Comparison of ENCODE assay signal across 15 cellular contexts in the genomic region with DNA sequence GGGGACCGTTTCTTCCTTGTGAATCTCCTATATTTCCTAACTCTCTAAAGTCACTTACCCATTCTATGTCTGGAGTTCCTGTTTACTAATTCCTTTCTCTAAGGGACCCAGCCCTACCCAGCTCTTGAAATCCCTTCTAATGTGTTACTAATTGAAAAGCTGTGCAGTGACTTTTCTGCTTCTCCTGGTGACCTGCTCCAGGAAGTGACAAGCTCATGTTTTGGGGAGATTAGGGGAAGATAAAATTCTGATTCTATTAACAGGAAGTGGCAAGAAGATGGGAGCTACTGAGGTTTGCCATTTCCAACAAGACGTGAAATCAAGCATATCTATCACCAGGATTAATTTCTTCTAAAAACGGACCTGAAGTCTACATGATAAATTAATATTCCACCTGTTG. TPM values are rescaled to one million over a fixed set of nuclear protein-coding genes. Genes with fewer than 3 reads are reported as not detected.
DNase-seq lines count a peak whose midpoint lies in the region; ATAC-seq and TF ChIP-seq lines count a peak whose summit lies in the region.
"Had no signal": no experiment of that assay in that cellular context is flagged by ENCODE, and none has a peak within 500 bp of the region (broad histone marks: within the 10 kb centered on the region; RNA-seq: fewer than 3 reads in every experiment).

No MANE protein-coding gene starts in this region.

- intact Hi-C loops in activated T-helper 2 cell treated with anti-CD3 and anti-CD28 coated beads, Interferon-gamma antibody, Interleukin-2, Interleukin-4, amounts not matched to agents 10 μg/mL and 5 μg/mL and 100 μg/mL, durations not matched to agents 14 hours and 24 hours and 36 hours (cut with micrococcal nuclease) = no loop called here

- peak overlapping the region; percentile 6 for H3K4me3 Mint-ChIP-seq in activated CD4-positive, alpha-beta T cell treated with anti-CD3 and anti-CD28 coated beads, Interleukin-2, amount 10 ng/mL, durations not matched to agents 7 days and 5 days
- peak overlapping the region; percentile 3 for H3K4me3 Mint-ChIP-seq in activated T-helper 2 cell treated with anti-CD3 and anti-CD28 coated beads, Interferon-gamma antibody, Interleukin-2, Interleukin-4, amounts not matched to agents 10 μg/mL and 5 μg/mL and 100 μg/mL, durations not matched to agents 14 hours and 24 hours and 36 hours (ENCODE audit: low read depth)
- peak overlapping the region in 8 of 10 donors; percentile 2 to 59 (median 24) for H3K4me3 Mint-ChIP-seq in naive thymus-derived CD8-positive, alpha-beta T cell
- H3K4me3 Mint-ChIP-seq: type B pancreatic cell had no signal

- TF ChIP-seq CTCF in GM10266 (IDR thresholded peaks at IDR 0.05; ENCODE audit: control insufficient read depth, insufficient read depth, low read depth, missing control alignments) = no peak

- peaks cover 58% of the 10 kb centered on the region for H3K4me1 Mint-ChIP-seq in activated CD4-positive, alpha-beta T cell treated with anti-CD3 and anti-CD28 coated beads, Interleukin-2, amount 10 ng/mL, durations not matched to agents 7 days and 5 days
- peaks cover 61% of the 10 kb centered on the region for H3K4me1 Mint-ChIP-seq in activated T-helper 2 cell treated with anti-CD3 and anti-CD28 coated beads, Interferon-gamma antibody, Interleukin-2, Interleukin-4, amounts not matched to agents 10 μg/mL and 5 μg/mL and 100 μg/mL, durations not matched to agents 14 hours and 24 hours and 36 hours (ENCODE audit: low read depth)
- H3K4me1 Mint-ChIP-seq in naive thymus-derived CD8-positive, alpha-beta T cell = peaks cover 16 to 48% (median 25%) of the 10 kb centered on the region in 4 donors

- POLR2A ChIA-PET in activated CD4-positive, alpha-beta T cell treated with anti-CD3 and anti-CD28 coated beads, Interleukin-2, amount 10 ng/mL, durations not matched to agents 7 days and 5 days (lab: Charles Lee) = no interaction called here
- POLR2A ChIA-PET in naive thymus-derived CD8-positive, alpha-beta T cell (lab: Charles Lee) = interaction anchor here (1.0 to 1.2 kb wide), 2 partner anchors 9 to 11 kb away, joined by 3 to 5 read pairs; no protein-coding TSS in a partner anchor

- H3K9me3 Mint-ChIP-seq in activated CD4-positive, alpha-beta T cell treated with anti-CD3 and anti-CD28 coated beads, Interleukin-2, amount 10 ng/mL, durations not matched to agents 7 days and 5 days = peaks cover 17% of the 10 kb centered on the region
- peaks cover 16% of the 10 kb centered on the region for H3K9me3 Mint-ChIP-seq in activated T-helper 2 cell treated with anti-CD3 and anti-CD28 coated beads, Interferon-gamma antibody, Interleukin-2, Interleukin-4, amounts not matched to agents 10 μg/mL and 5 μg/mL and 100 μg/mL, durations not matched to agents 14 hours and 24 hours and 36 hours
- H3K9me3 Mint-ChIP-seq in naive thymus-derived CD8-positive, alpha-beta T cell = no peaks in the 10 kb centered on the region
- H3K9me3 Mint-ChIP-seq: type B pancreatic cell had no signal

- CTCF ChIA-PET in activated CD4-positive, alpha-beta T cell treated with anti-CD3 and anti-CD28 coated beads, Interleukin-2, amount 10 ng/mL, durations not matched to agents 7 days and 5 days (lab: Charles Lee) = interaction anchor here (0.7 to 2.3 kb wide), 7 partner anchors 9 to 69 kb away, joined by 3 to 8 read pairs (median 4); no protein-coding TSS in a partner anchor

- no peak for ATAC-seq in naive thymus-derived CD8-positive, alpha-beta T cell
- ATAC-seq: HepG2 had no signal

- peaks cover 9% of the 10 kb centered on the region for H3K36me3 Mint-ChIP-seq in activated CD4-positive, alpha-beta T cell treated with anti-CD3 and anti-CD28 coated beads, Interleukin-2, amount 10 ng/mL, durations not matched to agents 7 days and 5 days (ENCODE audit: low read depth)
- peaks cover 18% of the 10 kb centered on the region for H3K36me3 Mint-ChIP-seq in activated T-helper 2 cell treated with anti-CD3 and anti-CD28 coated beads, Interferon-gamma antibody, Interleukin-2, Interleukin-4, amounts not matched to agents 10 μg/mL and 5 μg/mL and 100 μg/mL, durations not matched to agents 14 hours and 24 hours and 36 hours (ENCODE audit: low read depth)
- no peaks in the 10 kb centered on the region for H3K36me3 Mint-ChIP-seq in naive thymus-derived CD8-positive, alpha-beta T cell
- H3K36me3 Mint-ChIP-seq: type B pancreatic cell had no signal

- peak overlapping the region; percentile 61 for H3K27ac Mint-ChIP-seq in activated CD4-positive, alpha-beta T cell treated with anti-CD3 and anti-CD28 coated beads, Interleukin-2, amount 10 ng/mL, durations not matched to agents 7 days and 5 days
- peak overlapping the region; percentile 74 for H3K27ac Mint-ChIP-seq in activated T-helper 2 cell treated with anti-CD3 and anti-CD28 coated beads, Interferon-gamma antibody, Interleukin-2, Interleukin-4, amounts not matched to agents 10 μg/mL and 5 μg/mL and 100 μg/mL, durations not matched to agents 14 hours and 24 hours and 36 hours
- H3K27ac Mint-ChIP-seq in naive thymus-derived CD8-positive, alpha-beta T cell = peak overlapping the region in 9 of 10 donors; percentile 11 to 78 (median 63)
- H3K27ac Mint-ChIP-seq: progenitor cell of endocrine pancreas, type B pancreatic cell had no signal

- no peaks in the 10 kb centered on the region for H3K27me3 Mint-ChIP-seq in activated CD4-positive, alpha-beta T cell treated with anti-CD3 and anti-CD28 coated beads, Interleukin-2, amount 10 ng/mL, durations not matched to agents 7 days and 5 days
- no peaks in the 10 kb centered on the region for H3K27me3 Mint-ChIP-seq in activated T-helper 2 cell treated with anti-CD3 and anti-CD28 coated beads, Interferon-gamma antibody, Interleukin-2, Interleukin-4, amounts not matched to agents 10 μg/mL and 5 μg/mL and 100 μg/mL, durations not matched to agents 14 hours and 24 hours and 36 hours (ENCODE audit: low read depth)
- H3K27me3 Mint-ChIP-seq in naive thymus-derived CD8-positive, alpha-beta T cell = no peaks in the 10 kb centered on the region
- H3K27me3 Mint-ChIP-seq: progenitor cell of endocrine pancreas, type B pancreatic cell had no signal

- peak; percentile 11 for DNase-seq in activated CD4-positive, alpha-beta T cell treated with anti-CD3 and anti-CD28 coated beads, Interleukin-2, amount 10 ng/mL, durations not matched to agents 7 days and 5 days
- DNase-seq in activated CD4-positive, alpha-beta T cell treated with anti-CD3 and anti-CD28 coated beads, Interleukin-2, amount 50 U/mL, for 1 hour = no peak
- DNase-seq in MV-4-11 (lab: John Stamatoyannopoulos, UW) (peak; percentile 8), GM10266 (ENCODE audit: extremely low spot score) (no peak), NCI-H226 (no peak), NCI-H446 (lab: John Stamatoyannopoulos, UW) (no peak)
- DNase-seq in activated T-helper 2 cell treated with anti-CD3 and anti-CD28 coated beads, Interferon-gamma antibody, Interleukin-2, Interleukin-4, amounts not matched to agents 10 μg/mL and 5 μg/mL and 100 μg/mL, durations not matched to agents 14 hours and 24 hours and 36 hours (ENCODE audit: low spot score) = no peak
- no peak for DNase-seq in naive thymus-derived CD8-positive, alpha-beta T cell
- DNase-seq: activated CD8-positive, alpha-beta memory T cell treated with anti-CD3 and anti-CD28 coated beads, Interleukin-2, amount 50 U/mL, for 4 hours; NCI-H1694; NCI-H524 treated with DMSO at 0.1 percent for 48 hours; T-helper 9 cell had no signal

RNA-seq across cellular contexts. Expression of a gene that starts 4.1 kb away (rescaled TPM):
- total RNA-seq in activated CD4-positive, alpha-beta T cell treated with anti-CD3 and anti-CD28 coated beads, Interleukin-2, amount 10 ng/mL, durations not matched to agents 7 days and 5 days = 10 to 100 TPM; 51.3 to 59.0 TPM
- total RNA-seq in activated T-helper 2 cell treated with anti-CD3 and anti-CD28 coated beads, Interferon-gamma antibody, Interleukin-2, Interleukin-4, amounts not matched to agents 10 μg/mL and 5 μg/mL and 100 μg/mL, durations not matched to agents 14 hours and 24 hours and 36 hours = 73.0 and 79.0 TPM in 2 replicates
- total RNA-seq in naive thymus-derived CD8-positive, alpha-beta T cell = 10 to 100 TPM; 27.0 to 27.9 TPM
- 10 to 100 TPM; 16.1 to 23.6 (median 20.4) TPM for polyA plus RNA-seq in naive thymus-derived CD8-positive, alpha-beta T cell
- total RNA-seq: HepG2, progenitor cell of endocrine pancreas had no signal

Comparison
In these comparisons a context has a peak if more than half of its experiments do, and no peak if none do; other contexts are left out.
1. DNase-seq: peak in activated CD4-positive, alpha-beta T cell treated with anti-CD3 and anti-CD28 coated beads, Interleukin-2, amount 10 ng/mL, durations not matched to agents 7 days and 5 days (single experiment) and MV-4-11 (single experiment); none in activated CD4-positive, alpha-beta T cell treated with anti-CD3 and anti-CD28 coated beads, Interleukin-2, amount 50 U/mL, for 1 hour (single experiment), activated T-helper 2 cell treated with anti-CD3 and anti-CD28 coated beads, Interferon-gamma antibody, Interleukin-2, Interleukin-4, amounts not matched to agents 10 μg/mL and 5 μg/mL and 100 μg/mL, durations not matched to agents 14 hours and 24 hours and 36 hours (single experiment), naive thymus-derived CD8-positive, alpha-beta T cell (0 of 10), GM10266 (single experiment), NCI-H226 (single experiment) and NCI-H446 (0 of 2).
2. Peak in every context shown above with its lines, with median percentiles within 50 percentile points of each other: H3K27ac Mint-ChIP-seq and H3K4me3 Mint-ChIP-seq.